ENCODE assay signal across 14 cellular contexts in genomic region chr5:60436518-60436917, GRCh38.
DNase-seq lines count a peak whose midpoint lies in the region; ATAC-seq and TF ChIP-seq lines count a peak whose summit lies in the region.
"Had no signal": no experiment of that assay in that cellular context is flagged by ENCODE, and none has a peak within 500 bp of the region (broad histone marks: within the 10 kb centered on the region; RNA-seq: fewer than 3 reads in every experiment).

No MANE protein-coding gene starts in this region.

- TF ChIP-seq POLR2A in suprapubic skin (IDR thresholded peaks at IDR 0.05): no peak

- no peaks in the 10 kb centered on the region for H4K20me1 ChIP-seq in DOHH2 (ENCODE audit: control insufficient read depth, insufficient read depth, low read depth, low read length)

- CTCF ChIA-PET in HEK293T (lab: Yijun Ruan, JAX): no interaction called here

- POLR2A ChIA-PET in HEK293T (lab: Yijun Ruan, JAX): no interaction called here

- H3K9me2 ChIP-seq in DOHH2 (replicated peaks; ENCODE audit: control insufficient read depth, low read length): no peaks in the 10 kb centered on the region

- intact Hi-C loops in left cardiac atrium (cut with DNase I): no loop called here

- H3K27me3 ChIP-seq in DOHH2 (ENCODE audit: control insufficient read depth, low read length): no peaks in the 10 kb centered on the region
- H3K27me3 ChIP-seq in suprapubic skin: no peaks in the 10 kb centered on the region

- H3K27ac ChIP-seq in DOHH2 (ENCODE audit: low read depth, low read length) (no peak overlapping the region), suprapubic skin (no peak overlapping the region)
- H3K27ac ChIP-seq: coronary artery had no signal

- 86% methylated on average over 2 of the region's 2 CpGs for WGBS in suprapubic skin

- no peaks in the 10 kb centered on the region for H3K79me2 ChIP-seq in DOHH2 (ENCODE audit: control insufficient read depth, low read length)

- H3K36me3 ChIP-seq in DOHH2 (ENCODE audit: control insufficient read depth, low read length) (no peaks in the 10 kb centered on the region), suprapubic skin (no peaks in the 10 kb centered on the region)

- TF ChIP-seq CTCF in DOHH2 (IDR thresholded peaks at IDR 0.05; ENCODE audit: low read depth, low read length, poor library complexity, severe bottlenecking): no peak
- TF ChIP-seq CTCF in suprapubic skin (IDR thresholded peaks at IDR 0.05): no peak

- no peaks in the 10 kb centered on the region for H3K9me3 ChIP-seq in DOHH2 (ENCODE audit: control insufficient read depth, insufficient read depth, low read length)
- H3K9me3 ChIP-seq in suprapubic skin: no peaks in the 10 kb centered on the region

- H3K4me1 ChIP-seq in DOHH2 (ENCODE audit: control insufficient read depth, low read length) (peaks cover 13% of the 10 kb centered on the region), suprapubic skin (no peaks in the 10 kb centered on the region)

- no peak overlapping the region for H3K4me3 ChIP-seq in DOHH2 (ENCODE audit: low read length)
- H3K4me3 ChIP-seq in suprapubic skin: no peak overlapping the region
- H3K4me3 ChIP-seq: coronary artery had no signal

- DNase-seq in NAMALWA (ENCODE audit: low spot score) (peak; percentile 46), pons (ENCODE audit: low spot score) (no peak), left cardiac atrium (no peak), suprapubic skin (ENCODE audit: low spot score in 2 of 2) (no peak), HEK293T (ENCODE audit: extremely low spot score) (no peak)
- DNase-seq: activated CD4-positive, alpha-beta T cell treated with anti-CD3 and anti-CD28 coated beads for 4 hours; activated T-cell treated with anti-CD3 and anti-CD28 coated beads, Interleukin-2, amount 50 U/mL, for 4 hours; amygdala; DMS79; H9 had no signal

- peak; percentile 93 for ATAC-seq in GM19328 (IDR thresholded peaks at IDR 0.05; ENCODE audit: unreplicated experiment)
- ATAC-seq in HG02870 (IDR thresholded peaks at IDR 0.05; ENCODE audit: unreplicated experiment): peak; percentile 85
- ATAC-seq in left cardiac atrium: no peak
- ATAC-seq: activated T-cell treated with anti-CD3 and anti-CD28 coated beads, Interleukin-2, amount 50 U/mL, for 4 hours had no signal

- peak overlapping the region; percentile 11; the same call in 1 of the 2 replicates for H3K4me2 ChIP-seq in DOHH2 (ENCODE audit: low read length)

- H3F3A ChIP-seq in DOHH2 (ENCODE audit: control insufficient read depth, insufficient read depth): no peaks in the 10 kb centered on the region

- TF ChIP-seq EP300 in suprapubic skin (IDR thresholded peaks at IDR 0.05): no peak

TF ChIP-seq in HEK293T, 16 proteins besides CTCF, POLR2A, EP300 and RAD21:
- TF ChIP-seq ZNF384 (IDR thresholded peaks at IDR 0.05) (no peak), NFRKB (IDR thresholded peaks at IDR 0.05) (no peak), ARNT (IDR thresholded peaks at IDR 0.05) (no peak), FOXA1 (IDR thresholded peaks at IDR 0.05) (no peak), LEF1 (IDR thresholded peaks at IDR 0.05; ENCODE audit: borderline replicate concordance) (no peak), SP1 (IDR thresholded peaks at IDR 0.05) (no peak), SUZ12 (IDR thresholded peaks at IDR 0.05) (no peak), ELF4 (IDR thresholded peaks at IDR 0.05) (no peak), HDGF (IDR thresholded peaks at IDR 0.05; ENCODE audit: borderline replicate concordance) (no peak), PKNOX1 (IDR thresholded peaks at IDR 0.05) (no peak)

Comparison
In these comparisons a context has a peak if more than half of its experiments do, and no peak if none do; other contexts are left out.
1. ATAC-seq: peak in GM19328 (single experiment) and HG02870 (single experiment); none in left cardiac atrium (0 of 2).